ENCODE assay signal across 8 cellular contexts in the genomic region with DNA sequence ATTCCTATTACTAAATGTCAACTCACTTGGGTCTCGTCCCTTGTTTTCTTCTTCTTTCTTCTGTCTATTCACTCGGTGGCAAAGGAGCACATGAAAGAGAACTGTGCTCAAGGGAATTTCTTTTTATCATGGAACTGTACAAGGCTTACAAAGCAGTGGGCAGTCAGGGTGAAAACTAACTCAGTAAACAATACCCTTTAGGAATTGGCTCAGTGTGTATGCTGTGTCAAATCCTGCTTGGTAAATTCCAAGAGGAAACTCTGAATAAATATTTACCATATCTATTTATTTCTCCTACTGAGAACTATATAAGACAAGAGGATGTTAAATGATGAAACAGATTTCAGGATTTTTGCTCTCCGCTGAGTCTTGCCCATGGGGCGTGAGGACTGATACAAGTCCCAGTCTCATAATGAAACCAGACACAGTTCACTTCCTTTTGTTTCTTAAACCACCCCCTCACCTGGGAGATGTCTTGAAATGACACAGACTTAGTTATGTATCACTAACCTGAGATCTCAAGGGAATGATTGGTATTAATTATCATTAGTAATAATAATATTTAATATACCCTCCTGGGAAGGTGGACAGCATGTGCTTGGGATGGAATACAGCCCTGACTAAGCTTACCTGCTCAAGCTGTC.
DNase-seq lines count a peak whose midpoint lies in the region; ATAC-seq lines count a peak whose summit lies in the region.

No MANE protein-coding gene starts in this region.

- DNase-seq in activated CD4-positive, alpha-beta T cell treated with anti-CD3 and anti-CD28 coated beads for 48 hours = peak; percentile 56
- no peak for DNase-seq in activated CD4-positive, alpha-beta T cell treated with anti-CD3 and anti-CD28 coated beads, Interleukin-2, amount 50 U/mL, for 1 hour
- DNase-seq in stimulated activated effector memory CD8-positive, alpha-beta T cell treated with anti-CD3 and anti-CD28 coated beads, Interleukin-12 subunit alpha, Interleukin-12 subunit beta, amount 100 ng/mL, for 72 hours (ENCODE audit: low spot score in 2 of 2) = no peak
- DNase-seq in NOMO-1 (lab: John Stamatoyannopoulos, UW; ENCODE audit: unreplicated experiment in 2 of 2) (no peak), kidney tubule cell (ENCODE audit: low spot score) (no peak), GOT3 (lab: John Stamatoyannopoulos, UW) (no peak)

- ATAC-seq in HG02870 (IDR thresholded peaks at IDR 0.05; ENCODE audit: unreplicated experiment) = peak; percentile 90
- peak; percentile 68 for ATAC-seq in stimulated activated effector memory CD8-positive, alpha-beta T cell treated with anti-CD3 and anti-CD28 coated beads, Interleukin-12 subunit alpha, Interleukin-12 subunit beta, amount 100 ng/mL, for 72 hours

- peaks cover 71% of the 10 kb centered on the region for H3K4me1 Mint-ChIP-seq in T-helper 1 cell treated with Interleukin-12 subunit alpha and Interleukin-12 subunit beta and Interleukin-4 antibody, amounts not matched to agents 30 μg/mL and 1 μg/mL, for 36 hours (ENCODE audit: low read depth)
- peaks cover 59% of the 10 kb centered on the region for H3K4me1 Mint-ChIP-seq in stimulated activated effector memory CD8-positive, alpha-beta T cell treated with anti-CD3 and anti-CD28 coated beads, Interleukin-12 subunit alpha, Interleukin-12 subunit beta, amount 100 ng/mL, for 72 hours

- H3K9me3 Mint-ChIP-seq in T-helper 1 cell treated with Interleukin-12 subunit alpha and Interleukin-12 subunit beta and Interleukin-4 antibody, amounts not matched to agents 30 μg/mL and 1 μg/mL, for 36 hours = peaks cover 9% of the 10 kb centered on the region
- peaks cover 6% of the 10 kb centered on the region for H3K9me3 Mint-ChIP-seq in stimulated activated effector memory CD8-positive, alpha-beta T cell treated with anti-CD3 and anti-CD28 coated beads, Interleukin-12 subunit alpha, Interleukin-12 subunit beta, amount 100 ng/mL, for 72 hours

- peaks cover 27% of the 10 kb centered on the region for H3K27me3 Mint-ChIP-seq in T-helper 1 cell treated with Interleukin-12 subunit alpha and Interleukin-12 subunit beta and Interleukin-4 antibody, amounts not matched to agents 30 μg/mL and 1 μg/mL, for 36 hours (ENCODE audit: low read depth)

- peak overlapping the region; percentile 26 for H3K4me3 Mint-ChIP-seq in T-helper 1 cell treated with Interleukin-12 subunit alpha and Interleukin-12 subunit beta and Interleukin-4 antibody, amounts not matched to agents 30 μg/mL and 1 μg/mL, for 36 hours
- H3K4me3 Mint-ChIP-seq in stimulated activated effector memory CD8-positive, alpha-beta T cell treated with anti-CD3 and anti-CD28 coated beads, Interleukin-12 subunit alpha, Interleukin-12 subunit beta, amount 100 ng/mL, for 72 hours = no peak overlapping the region

- H3K27ac Mint-ChIP-seq in T-helper 1 cell treated with Interleukin-12 subunit alpha and Interleukin-12 subunit beta and Interleukin-4 antibody, amounts not matched to agents 30 μg/mL and 1 μg/mL, for 36 hours = peak overlapping the region; percentile 42
- H3K27ac Mint-ChIP-seq in stimulated activated effector memory CD8-positive, alpha-beta T cell treated with anti-CD3 and anti-CD28 coated beads, Interleukin-12 subunit alpha, Interleukin-12 subunit beta, amount 100 ng/mL, for 72 hours = peak overlapping the region; percentile 12

- peaks cover 27% of the 10 kb centered on the region for H3K36me3 Mint-ChIP-seq in T-helper 1 cell treated with Interleukin-12 subunit alpha and Interleukin-12 subunit beta and Interleukin-4 antibody, amounts not matched to agents 30 μg/mL and 1 μg/mL, for 36 hours (ENCODE audit: low read depth)
- peaks cover 13% of the 10 kb centered on the region for H3K36me3 Mint-ChIP-seq in stimulated activated effector memory CD8-positive, alpha-beta T cell treated with anti-CD3 and anti-CD28 coated beads, Interleukin-12 subunit alpha, Interleukin-12 subunit beta, amount 100 ng/mL, for 72 hours
